ENCODE assay signal across 10 cellular contexts in the genomic region with DNA sequence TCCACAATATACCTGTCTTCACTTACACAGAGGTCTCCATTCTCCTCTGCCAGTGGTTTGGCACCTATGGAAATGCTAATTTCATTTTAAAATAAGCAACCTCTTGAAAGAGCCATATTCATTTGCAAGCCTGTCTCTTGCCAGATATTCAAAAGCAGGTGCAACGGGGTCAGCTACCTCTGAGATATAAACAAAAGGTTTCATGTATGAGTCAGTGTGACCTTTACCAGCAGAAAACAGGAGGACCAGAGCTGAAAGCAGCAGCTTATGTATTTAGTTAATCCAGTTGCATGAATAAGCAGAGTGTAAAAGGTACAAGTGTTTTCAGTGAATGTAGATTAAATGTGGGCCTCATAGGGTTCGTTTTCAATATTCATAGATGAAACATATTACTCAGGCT. TPM values are rescaled to one million over a fixed set of nuclear protein-coding genes. Genes with fewer than 3 reads are reported as not detected.
A peak's percentile ranks its signal among the peaks of the same experiment; 100 is the strongest.
DNase-seq lines count a peak whose midpoint lies in the region; ATAC-seq and TF ChIP-seq lines count a peak whose summit lies in the region.
"Had no signal": no experiment of that assay in that cellular context is flagged by ENCODE, and none has a peak within 500 bp of the region (broad histone marks: within the 10 kb centered on the region; RNA-seq: fewer than 3 reads in every experiment).

No MANE protein-coding gene starts in this region.

- H3K9me3 ChIP-seq in right cardiac atrium (ENCODE audit: control insufficient read depth, low read length) (no peaks in the 10 kb centered on the region), endocrine pancreas (ENCODE audit: control insufficient read depth, low read length) (no peaks in the 10 kb centered on the region), stomach (no peaks in the 10 kb centered on the region), ascending aorta (no peaks in the 10 kb centered on the region)

- no peaks in the 10 kb centered on the region for H3K4me1 ChIP-seq in right cardiac atrium (ENCODE audit: control insufficient read depth, insufficient read depth, low read length)
- peaks cover 26% of the 10 kb centered on the region for H3K4me1 ChIP-seq in endocrine pancreas (ENCODE audit: control insufficient read depth, insufficient read depth, low read length)
- H3K4me1 ChIP-seq in stomach, result peaks cover 0 to 26% (median 13%) of the 10 kb centered on the region in 4 donors
- peaks cover 0 to 8% of the 10 kb centered on the region in 2 donors for H3K4me1 ChIP-seq in ascending aorta

- H3K4me3 ChIP-seq in right cardiac atrium (ENCODE audit: low read length), result no peak overlapping the region
- H3K4me3 ChIP-seq in endocrine pancreas (ENCODE audit: control insufficient read depth, insufficient read depth, low read length), result peak overlapping the region; percentile 19
- H3K4me3 ChIP-seq in stomach, result no peak overlapping the region
- H3K4me3 ChIP-seq in ascending aorta, result no peak overlapping the region

- ATAC-seq in left ventricle myocardium superior (peak; percentile 53), right cardiac atrium (no peak), GM21528 (IDR thresholded peaks at IDR 0.05; ENCODE audit: low FRiP score, unreplicated experiment) (no peak), GM21367 (IDR thresholded peaks at IDR 0.05; ENCODE audit: unreplicated experiment) (no peak)

- H3K36me3 ChIP-seq in endocrine pancreas (ENCODE audit: control insufficient read depth, insufficient read depth, low read length) (no peaks in the 10 kb centered on the region), stomach (no peaks in the 10 kb centered on the region), ascending aorta (no peaks in the 10 kb centered on the region)

- no peak overlapping the region for H3K9ac ChIP-seq in endocrine pancreas (ENCODE audit: control insufficient read depth, insufficient read depth, low read length)

- intact Hi-C loops in left ventricle myocardium superior (cut with micrococcal nuclease), result no loop called here
- intact Hi-C loops in right cardiac atrium (cut with DNase I), result no loop called here
- intact Hi-C loops in stomach (cut with DNase I; ENCODE audit: low total_unique reads), result no loop called here
- intact Hi-C loops in ascending aorta (cut with DNase I), result no loop called here

- TF ChIP-seq CTCF in stomach (IDR thresholded peaks at IDR 0.05) (no peak), ascending aorta (IDR thresholded peaks at IDR 0.05) (no peak)

- H3K27ac ChIP-seq in right cardiac atrium (ENCODE audit: low read length), result no peak overlapping the region
- H3K27ac ChIP-seq in stomach, result no peak overlapping the region
- no peak overlapping the region for H3K27ac ChIP-seq in ascending aorta

- TF ChIP-seq EP300 in stomach (IDR thresholded peaks at IDR 0.05), result no peak

- no peak for TF ChIP-seq POLR2A in stomach (IDR thresholded peaks at IDR 0.05)

- no peak for DNase-seq in left ventricle myocardium superior
- no peak for DNase-seq in right cardiac atrium
- peak; percentile 80 for DNase-seq in NCI-H2029 (lab: John Stamatoyannopoulos, UW)
- peak; percentile 29 for DNase-seq in stomach
- no peak for DNase-seq in ascending aorta (ENCODE audit: low spot score in 2 of 2)
- DNase-seq: cerebellar nuclear complex, Karpas-422 had no signal

- no peaks in the 10 kb centered on the region for H3K27me3 ChIP-seq in right cardiac atrium (ENCODE audit: control insufficient read depth, insufficient read depth)
- H3K27me3 ChIP-seq in endocrine pancreas (ENCODE audit: control insufficient read depth, insufficient read depth, low read length), result no peaks in the 10 kb centered on the region
- no peaks in the 10 kb centered on the region for H3K27me3 ChIP-seq in stomach
- no peaks in the 10 kb centered on the region for H3K27me3 ChIP-seq in ascending aorta

- WGBS in right cardiac atrium, result 88% methylated on average over 2 of the region's 2 CpGs
- 23 to 45% (median 33%) methylated on average over 2 of the region's 2 CpGs for WGBS in stomach, 5 donors

RNA-seq across cellular contexts. Expression of gene TENT5A, which starts 56.0 kb away (rescaled TPM):
- total RNA-seq in left ventricle myocardium superior (69.4 TPM), right cardiac atrium (10 to 100 TPM; 31.5 to 38.2 (median 35.5) TPM), stomach (10 to 100 TPM in 4 of 5 donors, 1 to 10 TPM in 1; 8.4 to 54.0 (median 19.9) TPM), ascending aorta (9.6 TPM)
- polyA plus RNA-seq in right cardiac atrium (14.6 TPM), stomach (10 to 100 TPM in 1 of 3 donors, 1 to 10 TPM in 2; 3.7 to 19.4 (median 4.4) TPM)

Comparison
In these comparisons a context has a peak if more than half of its experiments do, and no peak if none do; other contexts are left out.
1. DNase-seq: peak in NCI-H2029 (single experiment) and stomach (single experiment); none in left ventricle myocardium superior (single experiment), right cardiac atrium (0 of 3) and ascending aorta (0 of 2).